In genomic region chr9:38620483-38621433, GRCh38 we compare ENCODE assay signal across 8 cellular contexts. TPM values are rescaled to one million over a fixed set of nuclear protein-coding genes. Genes with fewer than 3 reads are reported as not detected.
DNase-seq lines count a peak whose midpoint lies in the region; ATAC-seq, FAIRE-seq and TF ChIP-seq lines count a peak whose summit lies in the region.

Gene ANKRD18A, minus strand, starts transcription at chr9:38620596. Its CDS starts 311 bp downstream, at chr9:38620285.

- H3K4me1 ChIP-seq in kidney (ENCODE audit: control insufficient read depth in 1 of 2, insufficient read depth in 1 of 2, low read depth in 1 of 2, low read length in 2 of 2), result peaks cover 0 to 2% of the 10 kb centered on the region in 2 donors

- ATAC-seq in HG02759 (IDR thresholded peaks at IDR 0.05; ENCODE audit: unreplicated experiment) (peak; percentile 74), HG03457 (IDR thresholded peaks at IDR 0.05; ENCODE audit: unreplicated experiment) (no peak)

- no peaks in the 10 kb centered on the region for H3K9me3 ChIP-seq in kidney (ENCODE audit: control insufficient read depth in 1 of 2, low read length in 2 of 2)

- TF ChIP-seq CTCF in GM12872 (IDR thresholded peaks at IDR 0.05; ENCODE audit: insufficient read depth, low read depth, low read length) (peak; percentile 31; the same call in 1 of the 3 replicates), WI38 (IDR thresholded peaks at IDR 0.05; ENCODE audit: low read depth, low read length) (peak; percentile 38; the same call in 1 of the 2 replicates), kidney (IDR thresholded peaks at IDR 0.05; ENCODE audit: borderline replicate concordance, extremely low read depth, insufficient read depth) (peak; percentile 43)

- intact Hi-C loops in kidney (cut with DNase I), result no loop called here

- peak within 1 kb of the TSS; percentile 72 to 80 for H3K27ac ChIP-seq in kidney (ENCODE audit: low read depth in 2 of 2, low read length in 2 of 2)

- FAIRE-seq in kidney (lab: Jason Lieb, UNC), result no peak

- peak within 1 kb of the TSS; percentile 33 for H3K4me3 ChIP-seq in WI38 (ENCODE audit: low read depth, low read length)
- peak within 1 kb of the TSS; percentile 36 to 61 for H3K4me3 ChIP-seq in kidney (ENCODE audit: low read length in 2 of 2)

- H3K36me3 ChIP-seq in kidney (ENCODE audit: control insufficient read depth in 1 of 2, insufficient read depth in 2 of 2, low read length in 2 of 2), result no peaks in the 10 kb centered on the region

- peak within 1 kb of the TSS in 1 of 2 donors; percentile 51 for H3K9ac ChIP-seq in kidney (ENCODE audit: low read length in 2 of 2)

- DNase-seq in NCI-H187 treated with DMSO at 0.1 percent for 48 hours (lab: John Stamatoyannopoulos, UW), result peak; percentile 3
- peak; percentile 72 for DNase-seq in cerebellar cortex (ENCODE audit: low spot score)
- peak; percentile 94 for DNase-seq in kidney
- DNase-seq in stimulated activated CD4-positive, alpha-beta T cell treated with anti-CD3 and anti-CD28 coated beads, Interleukin-12 subunit alpha, Interleukin-12 subunit beta, amount 100 ng/mL, for 24 hours (ENCODE audit: low read depth in 2 of 2), result peak; percentile 62 to 69

RNA-seq across cellular contexts. Expression of gene ANKRD18A, which starts in this region (rescaled TPM):
- 11.6 TPM for total RNA-seq in kidney
- 2.4 TPM for polyA plus RNA-seq in kidney (ENCODE audit: insufficient read depth, low read depth, low replicate concordance)

Comparison
In these comparisons a context has a peak if more than half of its experiments do, and no peak if none do; other contexts are left out.
1. DNase-seq: peak in every context shown above with its lines; median percentile 94 in kidney; 72 in cerebellar cortex; 66 in stimulated activated CD4-positive, alpha-beta T cell treated with anti-CD3 and anti-CD28 coated beads, Interleukin-12 subunit alpha, Interleukin-12 subunit beta, amount 100 ng/mL, for 24 hours; 3 in NCI-H187 treated with DMSO at 0.1 percent for 48 hours.